ENCODE assay signal across 14 cellular contexts in the genomic region with DNA sequence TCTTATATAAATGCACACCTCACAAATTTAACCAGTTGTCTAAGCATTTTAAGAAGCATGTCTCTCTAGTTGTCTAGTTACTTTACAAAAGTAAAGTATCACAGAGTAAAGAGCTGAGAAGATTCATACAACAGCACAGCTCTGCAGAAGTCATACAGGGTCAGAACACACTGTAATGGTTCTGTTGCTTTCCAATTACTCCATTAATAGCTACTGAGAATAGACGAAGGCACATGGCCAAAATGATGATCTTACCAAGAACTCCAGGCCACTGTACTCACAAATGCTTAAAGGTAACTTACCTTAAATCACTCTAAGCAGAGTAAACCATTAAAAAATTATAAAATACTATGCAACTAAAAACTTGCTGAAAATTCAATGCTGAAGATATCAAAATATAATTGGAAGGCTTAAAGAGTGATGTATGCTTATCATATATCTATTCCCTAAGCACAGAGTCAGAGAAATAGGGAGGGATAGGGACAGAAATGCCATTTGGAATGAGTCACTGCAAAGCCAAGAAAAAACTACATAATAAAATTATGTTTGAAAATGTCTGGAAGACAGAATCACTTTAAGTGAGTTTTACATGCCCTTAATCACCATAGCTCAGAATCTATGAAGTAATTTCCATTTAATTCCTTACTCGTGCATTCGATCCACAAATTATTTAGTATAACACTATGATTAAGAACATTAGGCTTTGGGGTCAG.
A peak's percentile ranks its signal among the peaks of the same experiment; 100 is the strongest.
DNase-seq lines count a peak whose midpoint lies in the region; ATAC-seq and TF ChIP-seq lines count a peak whose summit lies in the region.
"Had no signal": no experiment of that assay in that cellular context is flagged by ENCODE, and none has a peak within 500 bp of the region (broad histone marks: within the 10 kb centered on the region; RNA-seq: fewer than 3 reads in every experiment).

No MANE protein-coding gene starts in this region.

- H3K36me3 ChIP-seq in esophagus squamous epithelium (peaks cover 0 to 25% (median 0%) of the 10 kb centered on the region in 3 donors), muscle layer of duodenum (ENCODE audit: control insufficient read depth in 1 of 2, insufficient read depth in 2 of 2, low read length in 2 of 2) (peaks cover 0 to 9% of the 10 kb centered on the region in 2 donors)

- intact Hi-C loops in esophagus squamous epithelium (cut with DNase I) = no loop called here

- H3K27ac ChIP-seq in esophagus squamous epithelium (peak overlapping the region in 3 of 4 donors; percentile 15 to 52 (median 46)), muscle layer of duodenum (ENCODE audit: low read length) (peak overlapping the region; percentile 42)
- H3K27ac ChIP-seq: C4-2B had no signal

- ATAC-seq in HG03520 (IDR thresholded peaks at IDR 0.05; ENCODE audit: unreplicated experiment) (no peak), HG02870 (IDR thresholded peaks at IDR 0.05; ENCODE audit: unreplicated experiment) (no peak)
- ATAC-seq: K562; stimulated activated effector memory CD8-positive, alpha-beta T cell treated with anti-CD3 and anti-CD28 coated beads, Interleukin-12 subunit alpha, Interleukin-12 subunit beta, amount 100 ng/mL, for 72 hours had no signal

- no peaks in the 10 kb centered on the region for H3K27me3 ChIP-seq in esophagus squamous epithelium
- H3K27me3 ChIP-seq in muscle layer of duodenum (ENCODE audit: low read depth, low read length) = no peaks in the 10 kb centered on the region

- in situ Hi-C loops in ACHN (cut with HindIII; ENCODE audit: low pct_ligation_motif_present, low pct_unique_long_range_greater_than_20kb, low sequenced_read_pairs) = no loop called here

- H3K9me3 ChIP-seq in esophagus squamous epithelium (no peaks in the 10 kb centered on the region), muscle layer of duodenum (ENCODE audit: control insufficient read depth in 1 of 2, low read length in 2 of 2) (no peaks in the 10 kb centered on the region)

- H3K4me1 ChIP-seq in esophagus squamous epithelium (peaks cover 0 to 12% (median 8%) of the 10 kb centered on the region in 3 donors), muscle layer of duodenum (ENCODE audit: control insufficient read depth in 1 of 2, insufficient read depth in 2 of 2, low read length in 2 of 2) (peaks cover 7 to 9% of the 10 kb centered on the region in 2 donors)

- TF ChIP-seq CTCF in esophagus squamous epithelium (IDR thresholded peaks at IDR 0.05) = no peak

- H3K4me3 ChIP-seq in esophagus squamous epithelium (no peak overlapping the region), muscle layer of duodenum (ENCODE audit: low read depth in 1 of 2, low read length in 2 of 2) (peak overlapping the region in 1 of 2 donors; percentile 34)
- H3K4me3 ChIP-seq: K562 had no signal

- WGBS in esophagus squamous epithelium, 2 donors = 65 to 69% methylated on average over 3 of the region's 3 CpGs

- DNase-seq in ACHN = peak; percentile 7
- peak; percentile 11 for DNase-seq in NCI-H226
- no peak for DNase-seq in esophagus squamous epithelium (lab: John Stamatoyannopoulos, UW)
- no peak for DNase-seq in NCI-H774 (lab: John Stamatoyannopoulos, UW)
- DNase-seq in NCI-H2171 treated with DMSO at 0.1 percent for 48 hours (lab: John Stamatoyannopoulos, UW) = no peak
- DNase-seq: activated CD4-positive, alpha-beta T cell treated with anti-CD3 and anti-CD28 coated beads, Interleukin-2, amount 50 U/mL, for 48 hours; mesendoderm; SW 1271 had no signal

- TF ChIP-seq POLR2A in esophagus squamous epithelium (IDR thresholded peaks at IDR 0.05) = no peak

Comparison
In these comparisons a context has a peak if more than half of its experiments do, and no peak if none do; other contexts are left out.
1. DNase-seq: peak in ACHN (single experiment) and NCI-H226 (single experiment); none in esophagus squamous epithelium (single experiment), NCI-H774 (single experiment) and NCI-H2171 treated with DMSO at 0.1 percent for 48 hours (single experiment).